Comparison of ENCODE assay signal across 9 cellular contexts in genomic region chr9:131585375-131585774, GRCh38. TPM values are rescaled to one million over a fixed set of nuclear protein-coding genes. Genes with fewer than 3 reads are reported as not detected.
DNase-seq lines count a peak whose midpoint lies in the region; ATAC-seq, FAIRE-seq and TF ChIP-seq lines count a peak whose summit lies in the region.
"Had no signal": no experiment of that assay in that cellular context is flagged by ENCODE, and none has a peak within 500 bp of the region (broad histone marks: within the 10 kb centered on the region; RNA-seq: fewer than 3 reads in every experiment).

No MANE protein-coding gene starts in this region.

- no peak for FAIRE-seq in HTR-8/SVneo (lab: Jason Lieb, UNC)

- no peaks in the 10 kb centered on the region for H3K9me3 ChIP-seq in prostate gland
- H3K9me3 ChIP-seq: uterus had no signal

- intact Hi-C loops in prostate gland (cut with DNase I), result no loop called here

- CTCF ChIA-PET in T-cell (lab: Charles Lee), result interaction anchor here in 1 of 2 donors (0.7 to 1.7 kb wide), 4 partner anchors 146 to 159 kb away, joined by 6 to 11 read pairs (median 7); no protein-coding TSS in a partner anchor

- no peak for TF ChIP-seq POLR2A in prostate gland (IDR thresholded peaks at IDR 0.05)

- H3K27ac ChIP-seq in HL-60 (replicated peaks) (peak overlapping the region; percentile 87), prostate gland (no peak overlapping the region)
- H3K27ac ChIP-seq: uterus had no signal

- TF ChIP-seq CTCF in HL-60 (IDR thresholded peaks at IDR 0.05; ENCODE audit: insufficient read depth, low read length), result no peak
- no peak for TF ChIP-seq CTCF in cardiac fibroblast (IDR thresholded peaks at IDR 0.05; ENCODE audit: low read depth, low read length)
- no peak for TF ChIP-seq CTCF in prostate gland (IDR thresholded peaks at IDR 0.05)

- H3K27ac Mint-ChIP-seq in T-cell, result peak overlapping the region; percentile 92 to 94

- H3K27me3 ChIP-seq in HL-60 (ENCODE audit: insufficient read depth, poor library complexity, severe bottlenecking) (no peaks in the 10 kb centered on the region), prostate gland (replicated peaks; ENCODE audit: insufficient read depth) (no peaks in the 10 kb centered on the region)
- H3K27me3 ChIP-seq: uterus had no signal

- no peaks in the 10 kb centered on the region for H3K9me3 Mint-ChIP-seq in T-cell

- no peaks in the 10 kb centered on the region for H3K4me1 ChIP-seq in prostate gland (replicated peaks)
- H3K4me1 ChIP-seq: uterus had no signal

- H3K27me3 Mint-ChIP-seq in T-cell, result no peaks in the 10 kb centered on the region

- H3K4me1 Mint-ChIP-seq in T-cell, result peaks cover 30 to 57% (median 39%) of the 10 kb centered on the region in 3 donors

- peak overlapping the region; percentile 28 to 80 (median 44) for H3K4me3 Mint-ChIP-seq in T-cell

- H3K4me3 ChIP-seq in HL-60 (replicated peaks; ENCODE audit: insufficient read depth, low read length), result no peak overlapping the region
- no peak overlapping the region for H3K4me3 ChIP-seq in cardiac fibroblast (replicated peaks in 1 of 2; ENCODE audit: low read depth in 2 of 2, low read length in 2 of 2)
- no peak overlapping the region for H3K4me3 ChIP-seq in prostate gland
- H3K4me3 ChIP-seq: uterus had no signal

- DNase-seq in HL-60 (ENCODE audit: low read depth in 1 of 2, low spot score in 1 of 2) (peak; percentile 69 to 94), T-cell (peak; percentile 28 to 70 (median 48)), cardiac fibroblast (ENCODE audit: low read depth in 2 of 2) (peak; percentile 17 to 23), HTR-8/SVneo (ENCODE audit: insufficient read length, low spot score) (no peak), prostate gland (ENCODE audit: low spot score) (no peak)
- DNase-seq in stimulated activated CD8-positive, alpha-beta memory T cell treated with anti-CD3 and anti-CD28 coated beads, Interleukin-15, amount 100 ng/mL, for 48 hours (ENCODE audit: low read depth in 2 of 2), result peak; percentile 21 to 22

- ATAC-seq in T-cell (replicated peaks in 1 of 4), result peak; percentile 82 to 96 (median 94)
- no peak for ATAC-seq in HG03439 (IDR thresholded peaks at IDR 0.05; ENCODE audit: unreplicated experiment)
- ATAC-seq in HG03378 (IDR thresholded peaks at IDR 0.05; ENCODE audit: unreplicated experiment), result no peak

- H3K36me3 ChIP-seq in prostate gland, result peaks cover 15 to 20% of the 10 kb centered on the region in 2 donors
- H3K36me3 ChIP-seq: uterus had no signal

- peaks cover 31% of the 10 kb centered on the region for H3K36me3 Mint-ChIP-seq in T-cell

- POLR2A ChIA-PET in T-cell (lab: Charles Lee), result no interaction called here

- 86% methylated on average over 8 of the region's 8 CpGs for WGBS in prostate gland

RNA-seq across cellular contexts. Expression of gene PRRT1B, which starts 40.1 kb away (rescaled TPM):
- total RNA-seq in T-cell, result not detected
- total RNA-seq in prostate gland, result 10 to 100 TPM in 1 of 2 donors, 1 to 10 TPM in 1; 3.7 to 25.4 TPM
- total RNA-seq: uterus had no signal

RNA-seq across cellular contexts. Expression of gene UCK1, which starts 54.3 kb away (rescaled TPM):
- total RNA-seq in T-cell (10 to 100 TPM; 20.0 to 34.7 (median 32.0) TPM), prostate gland (10 to 100 TPM; 47.6 to 48.2 TPM)

Comparison
In these comparisons a context has a peak if more than half of its experiments do, and no peak if none do; other contexts are left out.
1. DNase-seq: peak in HL-60 (2 of 2), T-cell (34 of 34), cardiac fibroblast (2 of 2) and stimulated activated CD8-positive, alpha-beta memory T cell treated with anti-CD3 and anti-CD28 coated beads, Interleukin-15, amount 100 ng/mL, for 48 hours (2 of 2); none in HTR-8/SVneo (single experiment) and prostate gland (single experiment).
2. ATAC-seq: peak in T-cell (4 of 4); none in HG03439 (single experiment) and HG03378 (single experiment).
3. RNA of gene PRRT1B, which starts 40.1 kb away (total RNA-seq): 3.7 to 25.4 TPM in prostate gland; not detected in T-cell; every median in the first group is over 4 times any median in the second.